Comparison of ENCODE assay signal across 2 cellular contexts in the genomic region with DNA sequence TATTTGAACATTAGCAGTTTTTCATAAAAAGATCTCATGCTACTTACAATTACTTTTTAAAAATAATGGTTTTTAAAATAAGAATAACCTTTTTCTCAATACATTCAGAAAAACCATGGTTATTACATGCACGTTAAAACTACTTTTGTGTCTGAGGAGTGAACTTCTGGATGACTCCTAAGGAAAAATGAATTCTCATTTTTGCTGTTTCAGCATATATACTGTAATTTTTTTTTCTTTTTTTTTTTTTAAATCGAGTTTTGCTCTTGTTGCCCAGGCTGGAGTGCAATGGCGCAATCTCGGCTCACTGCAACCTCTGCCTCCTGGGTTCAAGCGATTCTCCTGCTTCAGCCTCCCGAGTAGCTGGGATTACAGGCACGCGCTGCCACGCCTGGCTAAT. TPM values are rescaled to one million over a fixed set of nuclear protein-coding genes. Genes with fewer than 3 reads are reported as not detected.
"Had no signal": no experiment of that assay in that cellular context is flagged by ENCODE, and none has a peak within 500 bp of the region (broad histone marks: within the 10 kb centered on the region; RNA-seq: fewer than 3 reads in every experiment).

No MANE protein-coding gene starts in this region.

RNA-seq across cellular contexts. Expression of gene S1PR1, which starts 29.5 kb away (rescaled TPM):
- total RNA-seq: osteocyte had no signal
- polyA plus RNA-seq: neural cell had no signal
